10 cellular contexts compared by ENCODE assay signal in genomic region chr10:132187421-132188138, GRCh38. TPM values are rescaled to one million over a fixed set of nuclear protein-coding genes. Genes with fewer than 3 reads are reported as not detected.
DNase-seq lines count a peak whose midpoint lies in the region; ATAC-seq and TF ChIP-seq lines count a peak whose summit lies in the region.
"Had no signal": no experiment of that assay in that cellular context is flagged by ENCODE, and none has a peak within 500 bp of the region (broad histone marks: within the 10 kb centered on the region; RNA-seq: fewer than 3 reads in every experiment).

No MANE protein-coding gene starts in this region.

- WGBS in H9 (ENCODE audit: extremely low coverage, insufficient read length, low lambda C conversion rate) = no CpG with 5 or more reads among the region's 59 CpGs
- WGBS in heart left ventricle, 4 donors = 1 to 3% (median 1%) methylated on average over 18 to 59 of the region's 59 CpGs

- H3K27me3 Mint-ChIP-seq in H9 (ENCODE audit: low read depth) = peaks cover 68% of the 10 kb centered on the region

- no peak overlapping the region for H3K9ac ChIP-seq in H9 (ENCODE audit: extremely low read depth, insufficient read length, low read length)

- H2BK12ac ChIP-seq in H9 (ENCODE audit: insufficient read length, low read depth, low read length) = no peak overlapping the region

- H4K20me1 ChIP-seq in H9 (ENCODE audit: control insufficient read depth, insufficient read depth, insufficient read length) = no peaks in the 10 kb centered on the region

- no peak overlapping the region for H4K91ac ChIP-seq in H9 (ENCODE audit: insufficient read length, low read depth, low read length)

- no peak overlapping the region for H4K8ac ChIP-seq in H9 (replicated peaks; ENCODE audit: insufficient read length, low read depth, low read length)

- DNase-seq in H9 (no peak), WERI-Rb-1 (no peak), heart left ventricle (peak in 2 of 5 donors; percentile 35 to 62), retinal pigment epithelial cell (ENCODE audit: low read depth) (no peak), GM19240 (ENCODE audit: insufficient read length, low spot score) (no peak), ACHN (no peak), cerebellar nuclear complex (lab: John Stamatoyannopoulos, UW) (no peak)

- H2AFZ ChIP-seq in H9 (ENCODE audit: low read length) = no peak overlapping the region

- in situ Hi-C loops in ACHN (cut with HindIII; ENCODE audit: low pct_ligation_motif_present, low pct_unique_long_range_greater_than_20kb, low sequenced_read_pairs) = no loop called here

- peak overlapping the region; percentile 93 for H3K4me3 ChIP-seq in WERI-Rb-1 (ENCODE audit: low read depth, low read length)
- peak overlapping the region; percentile 45 to 69 (median 56) for H3K4me3 ChIP-seq in heart left ventricle
- peak overlapping the region; percentile 15 for H3K4me3 ChIP-seq in retinal pigment epithelial cell (ENCODE audit: low read length)

- no peaks in the 10 kb centered on the region; the same call in 1 of the 2 replicates for H3K4me1 ChIP-seq in H9 (ENCODE audit: insufficient read depth, low read length)
- H3K4me1 ChIP-seq in heart left ventricle = peaks cover 6 to 40% (median 22%) of the 10 kb centered on the region in 12 donors

- H3K4ac ChIP-seq in H9 (ENCODE audit: low read depth, low read length) = no peak overlapping the region

- no peaks in the 10 kb centered on the region for H3K9me3 ChIP-seq in H9 (ENCODE audit: control insufficient read depth, low read depth, low read length)
- no peaks in the 10 kb centered on the region for H3K9me3 ChIP-seq in WERI-Rb-1 (ENCODE audit: severe bottlenecking)
- H3K9me3 ChIP-seq in heart left ventricle = no peaks in the 10 kb centered on the region

- H3K23me2 ChIP-seq in H9 (ENCODE audit: insufficient read length, low read depth, low read length, poor library complexity, severe bottlenecking) = peaks cover 22% of the 10 kb centered on the region

- H3K18ac ChIP-seq in H9 (ENCODE audit: insufficient read length, low read depth, low read length) = peak overlapping the region; percentile 62

- H3K4me3 Mint-ChIP-seq in H9 = peak overlapping the region; percentile 61 to 76

- ATAC-seq in heart left ventricle (peak in 3 of 4 donors; percentile 4 to 20 (median 17)), GM21737 (IDR thresholded peaks at IDR 0.05; ENCODE audit: unreplicated experiment) (no peak)

- H3K27me3 ChIP-seq in H9 (ENCODE audit: insufficient read depth, low read length) = peaks cover 22% of the 10 kb centered on the region; the same call in 1 of the 2 replicates
- no peaks in the 10 kb centered on the region for H3K27me3 ChIP-seq in WERI-Rb-1 (ENCODE audit: insufficient read depth, low read depth, severe bottlenecking)
- peaks cover 0 to 45% (median 22%) of the 10 kb centered on the region in 9 donors for H3K27me3 ChIP-seq in heart left ventricle

- H2BK5ac ChIP-seq in H9 (ENCODE audit: insufficient read length, low read length) = no peak overlapping the region

- H3K4me2 ChIP-seq in H9 (ENCODE audit: insufficient read depth, insufficient read length, low read length) = peak overlapping the region; percentile 58

- no peak overlapping the region for H3K23ac ChIP-seq in H9 (ENCODE audit: insufficient read length, low read depth, low read length)

- H2BK15ac ChIP-seq in H9 (ENCODE audit: low read depth, low read length) = peak overlapping the region; percentile 70; the same call in 1 of the 2 replicates

- H2BK120ac ChIP-seq in H9 (ENCODE audit: low read depth, low read length, poor library complexity, severe bottlenecking) = no peak overlapping the region

- no peak overlapping the region for H3K14ac ChIP-seq in H9 (ENCODE audit: insufficient read depth, low read length)

- no peak for TF ChIP-seq POLR2A in heart left ventricle (IDR thresholded peaks at IDR 0.05)

- H2BK20ac ChIP-seq in H9 (ENCODE audit: low read depth, low read length, poor library complexity, severe bottlenecking) = no peak overlapping the region

- no peak overlapping the region for H3K27ac Mint-ChIP-seq in H9

- H2AK5ac ChIP-seq in H9 (ENCODE audit: insufficient read length, low read length) = no peak overlapping the region

- no peaks in the 10 kb centered on the region for H3K79me2 ChIP-seq in H9 (ENCODE audit: insufficient read depth, low read length)

- no peaks in the 10 kb centered on the region for H3K79me1 ChIP-seq in H9 (ENCODE audit: insufficient read depth, low read depth, low read length, poor library complexity, severe bottlenecking)

- H3K36me3 ChIP-seq in WERI-Rb-1 (peaks cover 20% of the 10 kb centered on the region), heart left ventricle (no peaks in the 10 kb centered on the region)

- intact Hi-C loops in heart left ventricle (cut with DNase I) = no loop called here

- H4K5ac ChIP-seq in H9 (ENCODE audit: insufficient read length, low read depth, low read length) = no peak overlapping the region

- H3T11ph ChIP-seq in H9 (ENCODE audit: low read length) = no peak overlapping the region

- no peak for TF ChIP-seq CTCF in H9 (conservative IDR thresholded peaks at IDR 0.05)
- no peak for TF ChIP-seq CTCF in WERI-Rb-1 (IDR thresholded peaks at IDR 0.05; ENCODE audit: low read depth, low read length)
- TF ChIP-seq CTCF in heart left ventricle (IDR thresholded peaks at IDR 0.05) = no peak
- TF ChIP-seq CTCF in retinal pigment epithelial cell (conservative IDR thresholded peaks at IDR 0.05; ENCODE audit: low read depth, low read length) = no peak

- H3K56ac ChIP-seq in H9 (ENCODE audit: insufficient read length, low read depth, low read length) = no peak overlapping the region

- no peak overlapping the region for H3K27ac ChIP-seq in H9 (ENCODE audit: insufficient read length, low read depth, low read length)
- H3K27ac ChIP-seq in WERI-Rb-1 = peak overlapping the region; percentile 71
- H3K27ac ChIP-seq in heart left ventricle = peak overlapping the region in 4 of 12 donors; percentile 27 to 69 (median 48)
- H3K27ac ChIP-seq: epithelial cell of prostate had no signal

- peaks cover 0 to 3% of the 10 kb centered on the region in 2 experiments; a peak in 3 of 5 replicates for H3K9me3 Mint-ChIP-seq in H9

- peaks cover 8 to 26% (median 24%) of the 10 kb centered on the region in 3 experiments; a peak in 6 of 7 replicates for H3K36me3 Mint-ChIP-seq in H9 (ENCODE audit: insufficient read depth in 1 of 3, low read depth in 3 of 3)

- H3K4me1 Mint-ChIP-seq in H9 = peaks cover 5 to 8% of the 10 kb centered on the region in 2 experiments

RNA-seq across cellular contexts. Expression of gene DPYSL4, which starts 0.8 kb away (rescaled TPM):
- total RNA-seq in H9 (2021) (26.3 and 29.0 TPM in 2 replicates), heart left ventricle (100 to 1,000 TPM in 1 of 9 donors, 10 to 100 TPM in 8; 13.2 to 127 (median 45.9) TPM)
- polyA plus RNA-seq in heart left ventricle = 10 to 100 TPM in 1 of 2 donors, 1 to 10 TPM in 1; 4.0 to 33.1 TPM
- total RNA-seq: HT-29 had no signal

Comparison
In these comparisons a context has a peak if more than half of its experiments do, and no peak if none do; other contexts are left out.
1. H3K4me3 ChIP-seq: peak in every context shown above with its lines; median percentile 93 in WERI-Rb-1; 56 in heart left ventricle; 15 in retinal pigment epithelial cell.